In the genomic region with DNA sequence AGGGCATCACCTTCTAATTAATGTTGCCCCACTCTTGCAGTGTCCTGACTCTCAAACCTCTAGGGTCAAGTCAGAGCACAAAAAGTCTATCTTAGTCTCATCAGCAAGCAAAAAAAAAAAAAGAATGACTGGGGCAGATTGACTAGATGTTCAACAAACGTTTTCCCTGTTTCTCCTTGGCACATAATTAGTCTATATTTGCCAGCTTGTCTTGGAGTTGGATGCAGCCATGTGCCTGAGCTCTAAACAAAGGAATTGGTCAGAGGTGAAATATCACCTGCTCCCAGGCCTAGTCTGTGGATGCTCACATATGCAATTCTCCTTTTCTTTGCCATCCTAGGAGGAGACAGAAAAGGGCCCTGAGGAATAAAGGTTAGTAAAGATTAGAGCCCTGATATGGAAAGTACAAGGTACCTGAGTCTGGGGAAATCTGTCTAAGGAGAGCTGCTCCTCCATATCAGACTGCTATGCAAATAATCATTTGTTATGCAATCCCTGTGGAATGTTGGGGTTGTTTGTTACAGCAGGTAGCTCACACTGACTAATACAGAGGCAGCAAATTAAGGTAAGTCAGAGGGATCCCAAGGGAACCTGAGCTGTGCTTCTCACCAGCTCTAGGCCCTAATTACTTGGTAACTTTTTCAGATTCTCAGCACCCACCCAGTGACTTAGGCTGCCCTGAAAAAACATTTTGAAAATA, we compare ENCODE assay signal across 25 cellular contexts.
"Had no signal": no experiment of that assay in that cellular context is flagged by ENCODE, and none has a peak within 500 bp of the region (broad histone marks: within the 10 kb centered on the region; RNA-seq: fewer than 3 reads in every experiment).

No MANE protein-coding gene starts in this region.

- FAIRE-seq: endometrium, kidney had no signal

- H3K27ac ChIP-seq: epithelial cell of prostate, gastrocnemius medialis, neural progenitor cell, parathyroid adenoma, spleen, suprapubic skin, tibial nerve had no signal

- H3K79me2 ChIP-seq: parathyroid adenoma had no signal

- H2AFZ ChIP-seq: parathyroid adenoma had no signal

- H3K4me1 Mint-ChIP-seq: activated CD4-positive, alpha-beta T cell treated with anti-CD3 and anti-CD28 coated beads for 36 hours; memory B cell; naive thymus-derived CD8-positive, alpha-beta T cell; stimulated activated effector memory CD8-positive, alpha-beta T cell treated with anti-CD3 and anti-CD28 coated beads, Interleukin-12 subunit alpha, Interleukin-12 subunit beta, amount 100 ng/mL, for 72 hours; stimulated activated naive CD8-positive, alpha-beta T cell treated with anti-CD3 and anti-CD28 coated beads, Interleukin-15, amount 100 ng/mL, for 72 hours had no signal

- H3K9me3 ChIP-seq: body of pancreas, gastrocnemius medialis, spleen, suprapubic skin, tibial nerve had no signal

- H3K27me3 ChIP-seq: body of pancreas, gastrocnemius medialis, neural progenitor cell, spleen, suprapubic skin, tibial nerve had no signal

- H3K4me3 ChIP-seq: body of pancreas, gastrocnemius medialis, neural progenitor cell, spleen, suprapubic skin, tibial nerve had no signal

- H3K27me3 Mint-ChIP-seq: dendritic cell treated with granulocyte-macrophage colony-stimulating factor and Interleukin-4, amounts not matched to agents 40 ng/mL and 50 ng/mL, for 4 days; stimulated activated naive CD8-positive, alpha-beta T cell treated with anti-CD3 and anti-CD28 coated beads, Interleukin-15, amount 100 ng/mL, for 72 hours had no signal

- DNase-seq: activated CD4-positive, alpha-beta T cell treated with anti-CD3 and anti-CD28 coated beads for 36 hours; activated CD4-positive, CD25-positive, alpha-beta regulatory T cell; activated CD8-positive, alpha-beta T cell treated with anti-CD3 and anti-CD28 coated beads, Interleukin-2, amount 10 ng/mL, durations not matched to agents 7 days and 5 days; activated naive CD4-positive, alpha-beta T cell; activated T-cell treated with anti-CD3 and anti-CD28 coated beads for 4 hours; activated T-cell treated with anti-CD3 and anti-CD28 coated beads, Interleukin-2, amount 50 U/mL, for 72 hours; aorta; effector CD4-positive, alpha-beta T cell; gastrocnemius medialis; kidney; naive thymus-derived CD8-positive, alpha-beta T cell; spleen; stimulated activated CD4-positive, alpha-beta T cell treated with anti-CD3 and anti-CD28 coated beads, Interleukin-4, amount 100 ng/mL, for 1 hour; stimulated activated naive CD8-positive, alpha-beta T cell treated with anti-CD3 and anti-CD28 coated beads, Interleukin-15, amount 100 ng/mL, for 72 hours had no signal

- H3K9me3 Mint-ChIP-seq: neural progenitor cell had no signal

- H3K36me3 Mint-ChIP-seq: activated naive CD4-positive, alpha-beta T cell treated with anti-CD3 and anti-CD28 coated beads, Interleukin-2, amount 50 U/mL, for 72 hours; memory B cell; naive thymus-derived CD8-positive, alpha-beta T cell; neural progenitor cell; stimulated activated effector memory CD8-positive, alpha-beta T cell treated with anti-CD3 and anti-CD28 coated beads, Interleukin-12 subunit alpha, Interleukin-12 subunit beta, amount 100 ng/mL, for 72 hours had no signal

- H3K4me2 ChIP-seq: neural progenitor cell had no signal

- H3K9ac ChIP-seq: neural progenitor cell, parathyroid adenoma had no signal

- H3K4me1 ChIP-seq: parathyroid adenoma, spleen, suprapubic skin, tibial nerve had no signal

- ATAC-seq: activated CD4-positive, alpha-beta T cell treated with anti-CD3 and anti-CD28 coated beads for 36 hours; activated CD8-positive, alpha-beta T cell treated with anti-CD3 and anti-CD28 coated beads, Interleukin-2, amount 10 ng/mL, durations not matched to agents 7 days and 5 days; activated naive CD4-positive, alpha-beta T cell treated with anti-CD3 and anti-CD28 coated beads, Interleukin-2, amount 50 U/mL, for 72 hours; activated T-cell treated with anti-CD3 and anti-CD28 coated beads, Interleukin-2, amount 50 U/mL, for 72 hours; gastrocnemius medialis; naive thymus-derived CD8-positive, alpha-beta T cell; stimulated activated naive CD8-positive, alpha-beta T cell treated with anti-CD3 and anti-CD28 coated beads, Interleukin-15, amount 100 ng/mL, for 72 hours had no signal

- H3K27ac Mint-ChIP-seq: activated CD4-positive, alpha-beta T cell treated with anti-CD3 and anti-CD28 coated beads for 36 hours; activated CD8-positive, alpha-beta T cell treated with anti-CD3 and anti-CD28 coated beads, Interleukin-2, amount 10 ng/mL, durations not matched to agents 7 days and 5 days; activated naive CD4-positive, alpha-beta T cell treated with anti-CD3 and anti-CD28 coated beads, Interleukin-2, amount 50 U/mL, for 72 hours; activated T-cell treated with anti-CD3 and anti-CD28 coated beads, Interleukin-2, amount 50 U/mL, for 72 hours; dendritic cell treated with granulocyte-macrophage colony-stimulating factor and Interleukin-4, amounts not matched to agents 40 ng/mL and 50 ng/mL, for 4 days; memory B cell; naive thymus-derived CD8-positive, alpha-beta T cell; neural progenitor cell; stimulated activated effector memory CD8-positive, alpha-beta T cell treated with anti-CD3 and anti-CD28 coated beads, Interleukin-12 subunit alpha, Interleukin-12 subunit beta, amount 100 ng/mL, for 72 hours; stimulated activated naive CD8-positive, alpha-beta T cell treated with anti-CD3 and anti-CD28 coated beads, Interleukin-15, amount 100 ng/mL, for 72 hours had no signal

- H3K36me3 ChIP-seq: gastrocnemius medialis, neural progenitor cell, spleen, suprapubic skin, tibial nerve had no signal

- H3K4me3 Mint-ChIP-seq: activated CD4-positive, alpha-beta T cell treated with anti-CD3 and anti-CD28 coated beads for 36 hours; activated CD8-positive, alpha-beta T cell treated with anti-CD3 and anti-CD28 coated beads, Interleukin-2, amount 10 ng/mL, durations not matched to agents 7 days and 5 days; activated T-cell treated with anti-CD3 and anti-CD28 coated beads, Interleukin-2, amount 50 U/mL, for 72 hours; dendritic cell treated with granulocyte-macrophage colony-stimulating factor and Interleukin-4, amounts not matched to agents 40 ng/mL and 50 ng/mL, for 4 days; memory B cell; naive thymus-derived CD8-positive, alpha-beta T cell; neural progenitor cell; stimulated activated effector memory CD8-positive, alpha-beta T cell treated with anti-CD3 and anti-CD28 coated beads, Interleukin-12 subunit alpha, Interleukin-12 subunit beta, amount 100 ng/mL, for 72 hours; stimulated activated naive CD8-positive, alpha-beta T cell treated with anti-CD3 and anti-CD28 coated beads, Interleukin-15, amount 100 ng/mL, for 72 hours had no signal
